11 cellular contexts compared by ENCODE assay signal in the genomic region with DNA sequence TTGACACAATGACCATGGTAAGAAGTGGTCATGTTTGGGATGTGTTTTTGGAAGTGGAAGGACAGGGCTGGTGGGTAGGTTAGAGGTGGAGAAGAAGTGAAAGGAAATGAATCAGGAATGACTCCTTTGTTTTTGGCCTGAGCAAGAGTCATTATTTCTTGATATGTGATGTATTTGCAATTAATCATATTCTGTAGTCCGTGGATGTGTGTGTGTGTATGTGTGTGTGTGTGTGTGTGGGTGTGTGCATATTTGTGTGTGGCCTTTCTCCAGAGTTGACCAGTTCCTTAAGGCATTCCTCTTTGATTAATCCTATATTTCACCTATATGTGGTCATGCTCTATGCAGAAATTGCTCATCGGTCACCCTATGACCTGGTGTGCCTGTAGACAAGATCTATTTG.
DNase-seq lines count a peak whose midpoint lies in the region; ATAC-seq and TF ChIP-seq lines count a peak whose summit lies in the region.
"Had no signal": no experiment of that assay in that cellular context is flagged by ENCODE, and none has a peak within 500 bp of the region (broad histone marks: within the 10 kb centered on the region; RNA-seq: fewer than 3 reads in every experiment).

No MANE protein-coding gene starts in this region.

- H3K27ac Mint-ChIP-seq in T-helper 17 cell (peak overlapping the region; percentile 1), type B pancreatic cell (peak overlapping the region; percentile 10)
- H3K27ac Mint-ChIP-seq: stimulated activated memory B cell treated with anti-CD40 and anti-IgM and Interleukin-4, amounts not matched to agents 10 μg/mL and 1 μg/mL and 100 μg/mL, for 72 hours had no signal

- H3K27me3 Mint-ChIP-seq in T-helper 17 cell (no peaks in the 10 kb centered on the region), type B pancreatic cell (no peaks in the 10 kb centered on the region)
- H3K27me3 Mint-ChIP-seq: stimulated activated memory B cell treated with anti-CD40 and anti-IgM and Interleukin-4, amounts not matched to agents 10 μg/mL and 1 μg/mL and 100 μg/mL, for 72 hours had no signal

- 43% methylated on average over 2 of the region's 2 CpGs for WGBS in SK-N-SH (ENCODE audit: low lambda C conversion rate)

- H3K79me2 ChIP-seq in SK-N-SH (ENCODE audit: insufficient read depth): peaks cover 15% of the 10 kb centered on the region

- no peak for TF ChIP-seq EP300 in SK-N-SH (IDR thresholded peaks at IDR 0.05; ENCODE audit: borderline replicate concordance in 1 of 2, low read depth in 1 of 2, low read length in 1 of 2)

- CTCF ChIA-PET in SK-N-SH (lab: Yijun Ruan, JAX): no interaction called here

- TF ChIP-seq CTCF in SK-N-SH (IDR thresholded peaks at IDR 0.05): no peak
- TF ChIP-seq CTCF in foreskin keratinocyte (conservative IDR thresholded peaks at IDR 0.05): no peak
- TF ChIP-seq CTCF in type B pancreatic cell (conservative IDR thresholded peaks at IDR 0.05): no peak

- H3K36me3 Mint-ChIP-seq in T-helper 17 cell (ENCODE audit: low read depth) (no peaks in the 10 kb centered on the region), type B pancreatic cell (no peaks in the 10 kb centered on the region)

- no peaks in the 10 kb centered on the region for H4K20me1 ChIP-seq in SK-N-SH (ENCODE audit: insufficient read depth)

- H3K9me2 ChIP-seq in SK-N-SH: no peaks in the 10 kb centered on the region

- H3K4me3 ChIP-seq in SK-N-SH (ENCODE audit: low read depth in 2 of 2, low read length in 1 of 2): no peak overlapping the region

- H3K27me3 ChIP-seq in SK-N-SH (ENCODE audit: insufficient read depth): no peaks in the 10 kb centered on the region
- no peaks in the 10 kb centered on the region for H3K27me3 ChIP-seq in foreskin keratinocyte

- no peaks in the 10 kb centered on the region for H3K9me3 ChIP-seq in SK-N-SH
- H3K9me3 ChIP-seq in T-helper 17 cell (ENCODE audit: control insufficient read depth, low read length, poor library complexity, severe bottlenecking): no peaks in the 10 kb centered on the region

- DNase-seq in SK-N-SH: no peak
- DNase-seq in T-helper 17 cell: no peak
- DNase-seq in foreskin keratinocyte: peak; percentile 61 to 76
- no peak for DNase-seq in type B pancreatic cell (ENCODE audit: extremely low spot score, unreplicated experiment)
- no peak for DNase-seq in effector CD4-positive, alpha-beta T cell
- DNase-seq in NAMALWA (ENCODE audit: low spot score): no peak
- DNase-seq: NCI-H1436 treated with DMSO at 0.1 percent for 48 hours, T-helper 1 cell had no signal

- H3K4me3 Mint-ChIP-seq in T-helper 17 cell (no peak overlapping the region), type B pancreatic cell (no peak overlapping the region)
- H3K4me3 Mint-ChIP-seq: stimulated activated memory B cell treated with anti-CD40 and anti-IgM and Interleukin-4, amounts not matched to agents 10 μg/mL and 1 μg/mL and 100 μg/mL, for 72 hours had no signal

- POLR2A ChIA-PET in SK-N-SH (lab: Yijun Ruan, JAX): no interaction called here

- H3K27ac ChIP-seq in SK-N-SH (ENCODE audit: low read depth in 2 of 2, low read length in 1 of 2) (peak overlapping the region in 1 of 2 experiments; percentile 76; a peak in 3 of 4 replicates), foreskin keratinocyte (no peak overlapping the region)

- no peaks in the 10 kb centered on the region for H3K36me3 ChIP-seq in SK-N-SH (replicated peaks in 1 of 2; ENCODE audit: control insufficient read depth in 1 of 2, insufficient read depth in 2 of 2, low read length in 1 of 2)

- H3K4me1 ChIP-seq in SK-N-SH (ENCODE audit: control insufficient read depth in 1 of 2, insufficient read depth in 2 of 2, low read depth in 1 of 2, low read length in 1 of 2) (no peaks in the 10 kb centered on the region), foreskin keratinocyte (peaks cover 11% of the 10 kb centered on the region)

- no peak overlapping the region for H2AFZ ChIP-seq in SK-N-SH (ENCODE audit: low read depth)

- peaks cover 12% of the 10 kb centered on the region for H3F3A ChIP-seq in SK-N-SH (replicated peaks; ENCODE audit: insufficient read depth)

- ATAC-seq in SK-N-SH treated with all-trans-retinoic acid at 6 μM for 48 hours: no peak
- ATAC-seq in T-helper 17 cell: no peak
- peak; percentile 60 for ATAC-seq in foreskin keratinocyte
- ATAC-seq in HG02970 (IDR thresholded peaks at IDR 0.05; ENCODE audit: low FRiP score, unreplicated experiment): no peak
- ATAC-seq: stimulated activated memory B cell treated with anti-CD40 and anti-IgM and Interleukin-4, amounts not matched to agents 10 μg/mL and 1 μg/mL and 100 μg/mL, for 72 hours had no signal

- peak overlapping the region; percentile 37; the same call in 1 of the 2 replicates for H3K4me2 ChIP-seq in SK-N-SH

- no peak overlapping the region for H3K9ac ChIP-seq in SK-N-SH

- no peak for TF ChIP-seq RAD21 in SK-N-SH (IDR thresholded peaks at IDR 0.05; ENCODE audit: low read length)

- H3K4me1 Mint-ChIP-seq in T-helper 17 cell (peaks cover 46% of the 10 kb centered on the region), type B pancreatic cell (ENCODE audit: unreplicated experiment) (peaks cover 26% of the 10 kb centered on the region)

- H3K9me3 Mint-ChIP-seq in type B pancreatic cell: peaks cover 3% of the 10 kb centered on the region
- H3K9me3 Mint-ChIP-seq: stimulated activated memory B cell treated with anti-CD40 and anti-IgM and Interleukin-4, amounts not matched to agents 10 μg/mL and 1 μg/mL and 100 μg/mL, for 72 hours had no signal

TF ChIP-seq in SK-N-SH, 30 proteins besides CTCF, POLR2A, EP300 and RAD21:
- TF ChIP-seq RCOR1 (IDR thresholded peaks at IDR 0.05; ENCODE audit: low read length): no peak
- no peak for TF ChIP-seq POLR2AphosphoS5 (IDR thresholded peaks at IDR 0.05; ENCODE audit: low read depth, low read length)
- no peak for TF ChIP-seq GABPA (IDR thresholded peaks at IDR 0.05; ENCODE audit: low read depth)
- TF ChIP-seq FOXJ3 (CRISPR knock-in tag; IDR thresholded peaks at IDR 0.05): no peak
- TF ChIP-seq, protein P1, sequence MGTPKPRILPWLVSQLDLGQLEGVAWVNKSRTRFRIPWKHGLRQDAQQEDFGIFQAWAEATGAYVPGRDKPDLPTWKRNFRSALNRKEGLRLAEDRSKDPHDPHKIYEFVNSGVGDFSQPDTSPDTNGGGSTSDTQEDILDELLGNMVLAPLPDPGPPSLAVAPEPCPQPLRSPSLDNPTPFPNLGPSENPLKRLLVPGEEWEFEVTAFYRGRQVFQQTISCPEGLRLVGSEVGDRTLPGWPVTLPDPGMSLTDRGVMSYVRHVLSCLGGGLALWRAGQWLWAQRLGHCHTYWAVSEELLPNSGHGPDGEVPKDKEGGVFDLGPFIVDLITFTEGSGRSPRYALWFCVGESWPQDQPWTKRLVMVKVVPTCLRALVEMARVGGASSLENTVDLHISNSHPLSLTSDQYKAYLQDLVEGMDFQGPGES (IDR thresholded peaks at IDR 0.05; ENCODE audit: low read depth, low read length): no peak

TF ChIP-seq in SK-N-SH treated with all-trans-retinoic acid at 6 μM for 48 hours, 23 proteins besides CTCF, POLR2A, EP300 and RAD21 (continues in another document):
- TF ChIP-seq, protein P2, sequence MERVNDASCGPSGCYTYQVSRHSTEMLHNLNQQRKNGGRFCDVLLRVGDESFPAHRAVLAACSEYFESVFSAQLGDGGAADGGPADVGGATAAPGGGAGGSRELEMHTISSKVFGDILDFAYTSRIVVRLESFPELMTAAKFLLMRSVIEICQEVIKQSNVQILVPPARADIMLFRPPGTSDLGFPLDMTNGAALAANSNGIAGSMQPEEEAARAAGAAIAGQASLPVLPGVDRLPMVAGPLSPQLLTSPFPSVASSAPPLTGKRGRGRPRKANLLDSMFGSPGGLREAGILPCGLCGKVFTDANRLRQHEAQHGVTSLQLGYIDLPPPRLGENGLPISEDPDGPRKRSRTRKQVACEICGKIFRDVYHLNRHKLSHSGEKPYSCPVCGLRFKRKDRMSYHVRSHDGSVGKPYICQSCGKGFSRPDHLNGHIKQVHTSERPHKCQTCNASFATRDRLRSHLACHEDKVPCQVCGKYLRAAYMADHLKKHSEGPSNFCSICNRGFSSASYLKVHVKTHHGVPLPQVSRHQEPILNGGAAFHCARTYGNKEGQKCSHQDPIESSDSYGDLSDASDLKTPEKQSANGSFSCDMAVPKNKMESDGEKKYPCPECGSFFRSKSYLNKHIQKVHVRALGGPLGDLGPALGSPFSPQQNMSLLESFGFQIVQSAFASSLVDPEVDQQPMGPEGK (CRISPR knock-in tag; IDR thresholded peaks at IDR 0.05; ENCODE audit: borderline replicate concordance): no peak
- no peak for TF ChIP-seq ZNF70 (CRISPR knock-in tag; IDR thresholded peaks at IDR 0.05)
- TF ChIP-seq OSR1 (CRISPR knock-in tag; IDR thresholded peaks at IDR 0.05): no peak
- TF ChIP-seq TOX (CRISPR knock-in tag; IDR thresholded peaks at IDR 0.05; ENCODE audit: borderline replicate concordance): no peak
- no peak for TF ChIP-seq BACH2 (CRISPR knock-in tag; IDR thresholded peaks at IDR 0.05; ENCODE audit: borderline replicate concordance)
- no peak for TF ChIP-seq SNAI2 (CRISPR knock-in tag; IDR thresholded peaks at IDR 0.05)
- TF ChIP-seq, protein P3, sequence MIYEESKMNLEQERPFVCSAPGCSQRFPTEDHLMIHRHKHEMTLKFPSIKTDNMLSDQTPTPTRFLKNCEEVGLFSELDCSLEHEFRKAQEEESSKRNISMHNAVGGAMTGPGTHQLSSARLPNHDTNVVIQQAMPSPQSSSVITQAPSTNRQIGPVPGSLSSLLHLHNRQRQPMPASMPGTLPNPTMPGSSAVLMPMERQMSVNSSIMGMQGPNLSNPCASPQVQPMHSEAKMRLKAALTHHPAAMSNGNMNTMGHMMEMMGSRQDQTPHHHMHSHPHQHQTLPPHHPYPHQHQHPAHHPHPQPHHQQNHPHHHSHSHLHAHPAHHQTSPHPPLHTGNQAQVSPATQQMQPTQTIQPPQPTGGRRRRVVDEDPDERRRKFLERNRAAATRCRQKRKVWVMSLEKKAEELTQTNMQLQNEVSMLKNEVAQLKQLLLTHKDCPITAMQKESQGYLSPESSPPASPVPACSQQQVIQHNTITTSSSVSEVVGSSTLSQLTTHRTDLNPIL (CRISPR knock-in tag; IDR thresholded peaks at IDR 0.05; ENCODE audit: low read depth): no peak

Comparison
In these comparisons a context has a peak if more than half of its experiments do, and no peak if none do; other contexts are left out.
1. DNase-seq: peak in foreskin keratinocyte (2 of 2); none in SK-N-SH (single experiment), T-helper 17 cell (0 of 3), type B pancreatic cell (single experiment), effector CD4-positive, alpha-beta T cell (single experiment) and NAMALWA (single experiment).